Comparison of ENCODE assay signal across 23 cellular contexts in genomic region chr10:97656777-97657176, GRCh38.
"Had no signal": no experiment of that assay in that cellular context is flagged by ENCODE, and none has a peak within 500 bp of the region (broad histone marks: within the 10 kb centered on the region; RNA-seq: fewer than 3 reads in every experiment).

No MANE protein-coding gene starts in this region.

- H3K9me3 Mint-ChIP-seq: activated CD4-positive, alpha-beta memory T cell treated with anti-CD3 and anti-CD28 coated beads for 36 hours; activated naive CD4-positive, alpha-beta T cell treated with anti-CD3 and anti-CD28 coated beads, Interleukin-2, amount 50 U/mL, for 24 hours; brain; naive B cell; stimulated activated memory B cell treated with anti-CD40 and anti-IgM and Interleukin-4, amounts not matched to agents 10 μg/mL and 1 μg/mL and 100 μg/mL, for 72 hours; WTC11 had no signal

- H3K4me3 Mint-ChIP-seq: activated CD4-positive, alpha-beta memory T cell treated with anti-CD3 and anti-CD28 coated beads for 36 hours; activated CD4-positive, alpha-beta T cell treated with anti-CD3 and anti-CD28 coated beads for 36 hours; activated naive CD4-positive, alpha-beta T cell treated with anti-CD3 and anti-CD28 coated beads, Interleukin-2, amount 50 U/mL, for 24 hours; brain; stimulated activated memory B cell treated with anti-CD40 and anti-IgM and Interleukin-4, amounts not matched to agents 10 μg/mL and 1 μg/mL and 100 μg/mL, for 72 hours; WTC11 had no signal

- H3K4me1 ChIP-seq: right lobe of liver, transverse colon had no signal

- DNase-seq: activated CD4-positive, alpha-beta memory T cell treated with anti-CD3 and anti-CD28 coated beads for 36 hours; activated CD4-positive, alpha-beta T cell treated with anti-CD3 and anti-CD28 coated beads for 36 hours; activated T-cell treated with anti-CD3 and anti-CD28 coated beads, Interleukin-2, amount 50 U/mL, for 48 hours; aorta; dermis blood vessel endothelial cell; effector CD8-positive, alpha-beta T cell; erythroblast; foreskin fibroblast; heart right ventricle; islet precursor cell; lower lobe of right lung; naive B cell; occipital lobe; posterior cingulate gyrus; right lobe of liver; stimulated activated CD4-positive, alpha-beta T cell treated with anti-CD3 and anti-CD28 coated beads, Interleukin-1b, Interleukin-23, amount 100 ng/mL, for 48 hours; T-helper 9 cell; transverse colon had no signal

- H3K27ac ChIP-seq: heart right ventricle, lower lobe of right lung, right lobe of liver, skin epidermis, transverse colon had no signal

- H3K27me3 ChIP-seq: heart right ventricle, right lobe of liver, transverse colon had no signal

- H3K27me3 Mint-ChIP-seq: activated CD4-positive, alpha-beta memory T cell treated with anti-CD3 and anti-CD28 coated beads for 36 hours; activated CD4-positive, alpha-beta T cell treated with anti-CD3 and anti-CD28 coated beads for 36 hours; activated naive CD4-positive, alpha-beta T cell treated with anti-CD3 and anti-CD28 coated beads, Interleukin-2, amount 50 U/mL, for 24 hours; brain; naive B cell; stimulated activated memory B cell treated with anti-CD40 and anti-IgM and Interleukin-4, amounts not matched to agents 10 μg/mL and 1 μg/mL and 100 μg/mL, for 72 hours had no signal

- H3K9me3 ChIP-seq: heart right ventricle, lower lobe of right lung, right lobe of liver, transverse colon had no signal

- H3K4me1 Mint-ChIP-seq: activated CD4-positive, alpha-beta T cell treated with anti-CD3 and anti-CD28 coated beads for 36 hours; activated naive CD4-positive, alpha-beta T cell treated with anti-CD3 and anti-CD28 coated beads, Interleukin-2, amount 50 U/mL, for 24 hours; brain; naive B cell; stimulated activated memory B cell treated with anti-CD40 and anti-IgM and Interleukin-4, amounts not matched to agents 10 μg/mL and 1 μg/mL and 100 μg/mL, for 72 hours; WTC11 had no signal

- H3K4me3 ChIP-seq: heart right ventricle, lower lobe of right lung, right lobe of liver, skin epidermis, transverse colon had no signal

- ATAC-seq: activated CD4-positive, alpha-beta T cell treated with anti-CD3 and anti-CD28 coated beads for 36 hours; heart right ventricle; lower lobe of right lung; right lobe of liver; stimulated activated memory B cell treated with anti-CD40 and anti-IgM and Interleukin-4, amounts not matched to agents 10 μg/mL and 1 μg/mL and 100 μg/mL, for 72 hours; WTC11 had no signal

- H3K27ac Mint-ChIP-seq: activated CD4-positive, alpha-beta memory T cell treated with anti-CD3 and anti-CD28 coated beads for 36 hours; activated CD4-positive, alpha-beta T cell treated with anti-CD3 and anti-CD28 coated beads for 36 hours; activated naive CD4-positive, alpha-beta T cell treated with anti-CD3 and anti-CD28 coated beads, Interleukin-2, amount 50 U/mL, for 24 hours; brain; stimulated activated memory B cell treated with anti-CD40 and anti-IgM and Interleukin-4, amounts not matched to agents 10 μg/mL and 1 μg/mL and 100 μg/mL, for 72 hours; WTC11 had no signal
